Comparison of ENCODE assay signal across 13 cellular contexts in the genomic region with DNA sequence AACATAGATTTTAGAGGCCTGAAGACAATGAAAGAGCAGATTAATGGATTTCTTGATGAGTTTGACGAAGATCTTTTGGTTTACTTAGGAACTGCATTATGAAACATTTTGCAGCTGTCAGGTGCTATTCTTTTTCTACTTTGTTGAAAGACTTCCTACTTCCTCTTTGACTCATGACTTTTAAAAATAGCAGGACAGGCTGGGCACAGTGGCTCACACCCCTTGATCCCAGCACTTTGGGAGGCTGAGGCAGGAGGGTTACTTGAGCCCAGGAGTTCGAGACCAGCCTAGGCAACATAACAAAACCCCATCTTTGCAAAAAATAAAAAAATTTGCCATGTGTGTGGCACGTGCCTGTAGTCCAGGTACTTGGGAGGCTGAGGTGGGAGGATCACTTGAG. TPM values are rescaled to one million over a fixed set of nuclear protein-coding genes. Genes with fewer than 3 reads are reported as not detected.
DNase-seq lines count a peak whose midpoint lies in the region; ATAC-seq, FAIRE-seq and TF ChIP-seq lines count a peak whose summit lies in the region.
"Had no signal": no experiment of that assay in that cellular context is flagged by ENCODE, and none has a peak within 500 bp of the region (broad histone marks: within the 10 kb centered on the region; RNA-seq: fewer than 3 reads in every experiment).

No MANE protein-coding gene starts in this region.

- intact Hi-C loops in HCT116 (cut with micrococcal nuclease), result no loop called here
- intact Hi-C loops in OCI-LY7 (cut with micrococcal nuclease; ENCODE audit: unreplicated experiment), result loop anchor here (1.0 kb wide), 1 partner anchor 10 kb away; no protein-coding TSS in a partner anchor
- intact Hi-C loops in HepG2 (cut with micrococcal nuclease; ENCODE audit: unreplicated experiment), result no loop called here

- TF ChIP-seq RAD21 in HCT116 (IDR thresholded peaks at IDR 0.05; ENCODE audit: low read depth) (no peak), HepG2 (CRISPR knock-in tag; IDR thresholded peaks at IDR 0.05) (no peak)

- no peak for ATAC-seq in HCT116
- no peak for ATAC-seq in HepG2

- H3K79me2 ChIP-seq in HCT116 (ENCODE audit: insufficient read depth, low read length), result peaks cover 53% of the 10 kb centered on the region
- H3K79me2 ChIP-seq in OCI-LY7 (ENCODE audit: insufficient read depth, low read depth, low read length), result no peaks in the 10 kb centered on the region
- peaks cover 7% of the 10 kb centered on the region for H3K79me2 ChIP-seq in HepG2 (ENCODE audit: insufficient read depth, low read length)

- H3K4me2 ChIP-seq in HCT116 (ENCODE audit: low read length) (peak overlapping the region; percentile 10; the same call in 1 of the 2 replicates), OCI-LY7 (ENCODE audit: low read length) (peak overlapping the region; percentile 59), HepG2 (ENCODE audit: low read depth, low read length) (no peak overlapping the region)

- TF ChIP-seq CTCF in GM10248 (IDR thresholded peaks at IDR 0.05; ENCODE audit: control extremely low read depth, extremely low read depth, low read depth, missing control alignments) (no peak), HCT116 (IDR thresholded peaks at IDR 0.05 in 2 of 3, conservative IDR thresholded peaks at IDR 0.05 in 1 of 3; ENCODE audit: borderline replicate concordance in 1 of 3, insufficient read depth in 1 of 3, low read depth in 2 of 3, low read length in 2 of 3) (no peak), OCI-LY7 (conservative IDR thresholded peaks at IDR 0.05; ENCODE audit: low read length) (no peak), HepG2 (CRISPR knock-in tag; IDR thresholded peaks at IDR 0.05) (no peak)

- CTCF ChIA-PET in GM10248 (lab: Yijun Ruan, JAX), result interaction anchor here (1.8 kb wide), 1 partner anchor 103 kb away, joined by 9 read pairs; no protein-coding TSS in a partner anchor
- CTCF ChIA-PET in HCT116 (lab: Charles Lee), result interaction anchor here (1.1 kb wide), 1 partner anchor 102 kb away, joined by 4 read pairs; no protein-coding TSS in a partner anchor
- CTCF ChIA-PET in OCI-LY7 (lab: Charles Lee; ENCODE audit: unreplicated experiment), result no interaction called here
- CTCF ChIA-PET in HepG2 (lab: Yijun Ruan, JAX; ENCODE audit: low intra/inter-chr PET ratio, low total read pairs), result no interaction called here

- H3K9me2 ChIP-seq in HCT116 (ENCODE audit: insufficient read depth) (no peaks in the 10 kb centered on the region), OCI-LY7 (ENCODE audit: insufficient read depth, low read length) (no peaks in the 10 kb centered on the region)

- RAD21 ChIA-PET in HCT116 (lab: Charles Lee; ENCODE audit: low non-redundant PET in 1 of 2, low total read pairs in 2 of 2, uncharacterized antibody in 2 of 2, unreplicated experiment in 2 of 2), result no interaction called here

- peaks cover 19 to 30% of the 10 kb centered on the region in 2 experiments for H3K4me1 ChIP-seq in HCT116 (ENCODE audit: control insufficient read depth in 1 of 2, insufficient read depth in 2 of 2, low read length in 2 of 2)
- H3K4me1 ChIP-seq in OCI-LY7 (ENCODE audit: insufficient read depth, low read length, poor library complexity, severe bottlenecking), result peaks cover 31% of the 10 kb centered on the region
- H3K4me1 ChIP-seq in HepG2 (ENCODE audit: insufficient read depth, low read length), result no peaks in the 10 kb centered on the region

- H3K4me3 ChIP-seq in HCT116 (replicated peaks in 1 of 2; ENCODE audit: low read depth in 1 of 2, low read length in 2 of 2), result no peak overlapping the region
- H3K4me3 ChIP-seq in OCI-LY7 (ENCODE audit: low read depth, low read length, poor library complexity, severe bottlenecking), result peak overlapping the region; percentile 8
- H3K4me3 ChIP-seq in HepG2 (replicated peaks in 1 of 3; ENCODE audit: insufficient read depth in 1 of 3, low read depth in 2 of 3, low read length in 3 of 3), result no peak overlapping the region
- H3K4me3 ChIP-seq: heart right ventricle had no signal

- in situ Hi-C loops in HepG2 (cut with HindIII; ENCODE audit: extremely low pct_ligation_motif_present, low pct_unique_long_range_greater_than_20kb), result no loop called here

- POLR2A ChIA-PET in GM10248 (lab: Yijun Ruan, JAX) (no interaction called here), HCT116 (lab: Charles Lee) (no interaction called here), OCI-LY7 (lab: Charles Lee) (interaction anchor here (0.6 to 1.4 kb wide), 2 partner anchors 11 to 30 kb away, joined by 3 to 4 read pairs; no protein-coding TSS in a partner anchor), HepG2 (lab: Yijun Ruan, JAX) (interaction anchor here (1.3 kb wide), 1 partner anchor 13 kb away, joined by 3 read pairs; no protein-coding TSS in a partner anchor)

- H2AFZ ChIP-seq in HCT116 (ENCODE audit: low read depth, low read length, poor library complexity, severe bottlenecking) (no peak overlapping the region), OCI-LY7 (ENCODE audit: low read length) (no peak overlapping the region), HepG2 (ENCODE audit: low read length) (no peak overlapping the region)
- H2AFZ ChIP-seq: parathyroid adenoma had no signal

- no peak for TF ChIP-seq POLR2A in HCT116 (IDR thresholded peaks at IDR 0.05; ENCODE audit: borderline replicate concordance, extremely low read depth, insufficient read depth, insufficient read length)
- no peak for TF ChIP-seq POLR2A in HepG2 (IDR thresholded peaks at IDR 0.05; ENCODE audit: insufficient read depth in 1 of 2, low read depth in 2 of 2, low read length in 2 of 2)

- H3K27me3 ChIP-seq in HCT116 (ENCODE audit: insufficient read depth, low read length), result no peaks in the 10 kb centered on the region
- H3K27me3 ChIP-seq in HepG2 (ENCODE audit: control insufficient read depth in 1 of 2, insufficient read depth in 2 of 2, low read length in 2 of 2), result no peaks in the 10 kb centered on the region
- H3K27me3 ChIP-seq: heart right ventricle had no signal

- DNase-seq in GM10248 (ENCODE audit: extremely low spot score), result peak; percentile 35
- DNase-seq in HCT116 (ENCODE audit: low read depth, low spot score), result no peak
- DNase-seq in OCI-LY7 (ENCODE audit: low spot score), result peak; percentile 79
- no peak for DNase-seq in HepG2 (ENCODE audit: low spot score)
- no peak for DNase-seq in NCI-H446 (lab: John Stamatoyannopoulos, UW)
- DNase-seq in activated CD4-positive, CD25-positive, alpha-beta regulatory T cell (lab: John Stamatoyannopoulos, UW), result no peak
- DNase-seq in middle frontal gyrus (ENCODE audit: extremely low spot score, low spot score), result no peak
- no peak for DNase-seq in HuH-7.5 (ENCODE audit: low spot score)
- DNase-seq: GDM1, GOT3, heart right ventricle, NCI-H1417 had no signal

- H3K27ac ChIP-seq in HCT116 (ENCODE audit: low read depth, low read length) (peak overlapping the region; percentile 46), OCI-LY7 (ENCODE audit: low read depth, low read length, poor library complexity, severe bottlenecking) (peak overlapping the region; percentile 78), HepG2 (ENCODE audit: extremely low read length, insufficient read depth, low read length) (no peak overlapping the region)
- H3K27ac ChIP-seq: parathyroid adenoma had no signal

- BruUV-seq in HCT116 (replicated peaks; lab: Mats Ljungman, UMichigan) (TSS peak; percentile 14), OCI-LY7 (replicated peaks; lab: Mats Ljungman, UMichigan) (no TSS peak), HepG2 (replicated peaks; lab: Mats Ljungman, UMichigan) (TSS peak; percentile 11)

- WGBS in HepG2 (ENCODE audit: low lambda C conversion rate), result 97% methylated on average over 3 of the region's 3 CpGs

- no peak for FAIRE-seq in HepG2 (lab: Jason Lieb, UNC)

- H3K9me3 ChIP-seq in HCT116 (ENCODE audit: control insufficient read depth in 1 of 2, insufficient read depth in 1 of 2, low read depth in 1 of 2, low read length in 2 of 2) (no peaks in the 10 kb centered on the region), OCI-LY7 (ENCODE audit: low read length) (no peaks in the 10 kb centered on the region), HepG2 (ENCODE audit: low read length) (no peaks in the 10 kb centered on the region)
- H3K9me3 ChIP-seq: heart right ventricle had no signal

- H3K9ac ChIP-seq in HCT116 (ENCODE audit: low read length), result no peak overlapping the region
- H3K9ac ChIP-seq in HepG2 (ENCODE audit: insufficient read depth, low read depth, low read length), result no peak overlapping the region
- H3K9ac ChIP-seq: parathyroid adenoma had no signal

- H4K20me1 ChIP-seq in HCT116 (ENCODE audit: insufficient read depth) (peaks cover 9% of the 10 kb centered on the region; the same call in 1 of the 2 replicates), OCI-LY7 (ENCODE audit: insufficient read depth, low read length) (no peaks in the 10 kb centered on the region), HepG2 (ENCODE audit: insufficient read depth, low read length) (no peaks in the 10 kb centered on the region)

- TF ChIP-seq EP300 in HepG2 (IDR thresholded peaks at IDR 0.05; ENCODE audit: low read depth in 2 of 2, low read length in 2 of 2) (no peak), HepG2 (CRISPR knock-in tag; IDR thresholded peaks at IDR 0.05; ENCODE audit: borderline replicate concordance) (no peak)

- peaks cover 4 to 9% of the 10 kb centered on the region in 2 experiments; a peak in 1 of 4 replicates for H3K36me3 ChIP-seq in HCT116 (ENCODE audit: control insufficient read depth in 1 of 2, insufficient read depth in 2 of 2, low read length in 2 of 2)
- peaks cover 84% of the 10 kb centered on the region for H3K36me3 ChIP-seq in OCI-LY7 (ENCODE audit: insufficient read depth, low read length)
- H3K36me3 ChIP-seq in HepG2 (replicated peaks in 1 of 2; ENCODE audit: control insufficient read depth in 1 of 2, insufficient read depth in 2 of 2, low read length in 2 of 2), result peaks cover 32 to 84% of the 10 kb centered on the region in 2 experiments

RNA-seq across cellular contexts. Expression of a gene that starts 52.0 kb away (rescaled TPM):
- total RNA-seq in HCT116 (2021; ENCODE audit: unreplicated experiment) (78.8 TPM), OCI-LY7 (2022) (32.2 and 36.8 TPM in 2 replicates), HepG2 (2016; rRNA removed; fragmentation: Illumina TruSeq; extraction: Trizol) (112 and 162 TPM in 2 replicates)
- 28.1 and 32.9 TPM in 2 replicates for polyA plus RNA-seq in HCT116 (2012)
- total RNA-seq in OCI-LY7 (2014; rRNA removed; shearing (Covaris generic)), result 19.3 and 26.1 TPM in 2 replicates
- total RNA-seq in HepG2 (2016; cell fraction: cytosol; rRNA removed; fragmentation: Illumina TruSeq; extraction: Trizol; ENCODE audit: low read depth), result 73.1 and 80.6 TPM in 2 replicates
- 111 and 151 TPM in 2 replicates for total RNA-seq in HepG2 (2016; cell fraction: insoluble cytoplasmic fraction; rRNA removed; fragmentation: Illumina TruSeq; extraction: Trizol)
- total RNA-seq in HepG2 (2016; cell fraction: membrane; rRNA removed; fragmentation: Illumina TruSeq; extraction: Trizol), result 75.4 and 81.7 TPM in 2 replicates
- 124 and 131 TPM in 2 replicates for total RNA-seq in HepG2 (2016; cell fraction: nucleus; rRNA removed; fragmentation: Illumina TruSeq; extraction: Trizol)
- 17.4 and 20.5 TPM in 2 replicates for polyA plus RNA-seq in HepG2 (2011; rRNA removed)
- 7.4 and 12.7 TPM in 2 replicates for polyA plus RNA-seq in HepG2 (2011; cell fraction: cytosol; rRNA removed)
- polyA plus RNA-seq in HepG2 (2011; cell fraction: nucleus; rRNA removed), result 12.2 and 17.3 TPM in 2 replicates
- polyA plus RNA-seq in HepG2 (2012), result 44.6 and 45.2 TPM in 2 replicates
- 5.3 and 6.3 TPM in 2 replicates for polyA plus RNA-seq in HepG2 (2016; cell fraction: cytosol; fragmentation: Illumina TruSeq; extraction: Trizol; ENCODE audit: low read depth)
- polyA plus RNA-seq in HepG2 (2016; cell fraction: insoluble cytoplasmic fraction; fragmentation: Illumina TruSeq; extraction: Trizol; ENCODE audit: low read depth), result 65.3 and 70.7 TPM in 2 replicates
- polyA plus RNA-seq in HepG2 (2016; cell fraction: membrane; fragmentation: Illumina TruSeq; extraction: Trizol; ENCODE audit: low read depth), result 15.2 and 15.3 TPM in 2 replicates
- 55.0 and 61.2 TPM in 2 replicates for polyA plus RNA-seq in HepG2 (2016; cell fraction: nucleus; fragmentation: Illumina TruSeq; extraction: Trizol; ENCODE audit: insufficient read depth, low read depth)
- 30.6 and 37.6 TPM in 2 replicates for polyA minus RNA-seq in HepG2 (2011; rRNA and poly(A)+ RNA removed; ENCODE audit: low replicate concordance)
- polyA minus RNA-seq in HepG2 (2011; cell fraction: cytosol; rRNA and poly(A)+ RNA removed), result 38.7 and 40.1 TPM in 2 replicates
- 79.4 and 86.2 TPM in 2 replicates for polyA minus RNA-seq in HepG2 (2011; cell fraction: nucleus; rRNA and poly(A)+ RNA removed)

Comparison
In these comparisons a context has a peak if more than half of its experiments do, and no peak if none do; other contexts are left out.
1. DNase-seq: peak in GM10248 (single experiment) and OCI-LY7 (single experiment); none in HCT116 (single experiment), HepG2 (single experiment), NCI-H446 (0 of 2), activated CD4-positive, CD25-positive, alpha-beta regulatory T cell (0 of 4), middle frontal gyrus (single experiment) and HuH-7.5 (single experiment).
2. CTCF ChIA-PET loops: an anchor here in GM10248 (1.8 kb wide) and HCT116 (1.1 kb wide); none called in OCI-LY7 and HepG2.
3. POLR2A ChIA-PET loops: an anchor here in OCI-LY7 (0.6 to 1.4 kb wide) and HepG2 (1.3 kb wide); none called in GM10248 and HCT116.